8 cellular contexts compared by ENCODE assay signal in genomic region chr14:22955702-22956575, GRCh38. TPM values are rescaled to one million over a fixed set of nuclear protein-coding genes. Genes with fewer than 3 reads are reported as not detected.
A peak's percentile ranks its signal among the peaks of the same experiment; 100 is the strongest.
DNase-seq lines count a peak whose midpoint lies in the region; ATAC-seq and TF ChIP-seq lines count a peak whose summit lies in the region.

No MANE protein-coding gene starts in this region.

- H3K79me2 ChIP-seq in SU-DHL-6 (ENCODE audit: insufficient read depth, low read length) (no peaks in the 10 kb centered on the region; the same call in 1 of the 2 replicates), fibroblast of lung (ENCODE audit: control insufficient read depth, insufficient read depth, low read length) (peaks cover 4% of the 10 kb centered on the region)

- DNase-seq in G401 (ENCODE audit: low spot score) = peak; percentile 37
- peak; percentile 8 to 21 for DNase-seq in fibroblast of lung (ENCODE audit: low read depth in 2 of 2)
- no peak for DNase-seq in progenitor cell of endocrine pancreas (ENCODE audit: low spot score, unreplicated experiment)
- DNase-seq in occipital lobe (lab: John Stamatoyannopoulos, UW) = no peak
- no peak for DNase-seq in COR-L47 (lab: John Stamatoyannopoulos, UW)

- peaks cover 17% of the 10 kb centered on the region for H3K4me1 Mint-ChIP-seq in progenitor cell of endocrine pancreas (ENCODE audit: low read depth)

- peak overlapping the region; percentile 95 for H3K9ac ChIP-seq in SU-DHL-6 (ENCODE audit: low read length)
- peak overlapping the region; percentile 34 for H3K9ac ChIP-seq in fibroblast of lung (ENCODE audit: insufficient read depth, low read length)

- H3K27ac Mint-ChIP-seq in progenitor cell of endocrine pancreas = peak overlapping the region; percentile 97

- H3F3A ChIP-seq in SU-DHL-6 (ENCODE audit: insufficient read depth) = peaks cover 4% of the 10 kb centered on the region; the same call in 1 of the 2 replicates

- H2AFZ ChIP-seq in SU-DHL-6 (ENCODE audit: low read depth, low read length, severe bottlenecking) (peak overlapping the region; percentile 98), fibroblast of lung (ENCODE audit: low read length) (peak overlapping the region; percentile 65)

- no peaks in the 10 kb centered on the region for H3K27me3 Mint-ChIP-seq in progenitor cell of endocrine pancreas

- H3K4me2 ChIP-seq in SU-DHL-6 (ENCODE audit: low read depth, low read length, poor library complexity, severe bottlenecking) (peak overlapping the region; percentile 76), fibroblast of lung (ENCODE audit: extremely low read depth, insufficient read depth, low read length) (peak overlapping the region; percentile 83)

- H3K27me3 ChIP-seq in SU-DHL-6 (ENCODE audit: low read length) = no peaks in the 10 kb centered on the region
- no peaks in the 10 kb centered on the region for H3K27me3 ChIP-seq in fibroblast of lung (ENCODE audit: control insufficient read depth, insufficient read depth, low read length)

- H3K9me3 Mint-ChIP-seq in progenitor cell of endocrine pancreas (ENCODE audit: low read depth) = no peaks in the 10 kb centered on the region

- no peaks in the 10 kb centered on the region for H3K9me2 ChIP-seq in SU-DHL-6 (replicated peaks; ENCODE audit: insufficient read depth, low read length)

- H3K36me3 ChIP-seq in SU-DHL-6 (ENCODE audit: low read length) = no peaks in the 10 kb centered on the region
- peaks cover 2% of the 10 kb centered on the region for H3K36me3 ChIP-seq in fibroblast of lung (ENCODE audit: control insufficient read depth, insufficient read depth, low read length)

- in situ Hi-C loops in G401 (cut with HindIII; ENCODE audit: low sequenced_read_pairs) = no loop called here

- H3K4me1 ChIP-seq in fibroblast of lung (ENCODE audit: control insufficient read depth, extremely low read depth, insufficient read depth, low read length) = peaks cover 8% of the 10 kb centered on the region

- H3K36me3 Mint-ChIP-seq in progenitor cell of endocrine pancreas (ENCODE audit: insufficient read depth) = peaks cover 7% of the 10 kb centered on the region

- H4K20me1 ChIP-seq in SU-DHL-6 (ENCODE audit: low read depth, low read length) (no peaks in the 10 kb centered on the region), fibroblast of lung (ENCODE audit: control insufficient read depth, extremely low read depth, insufficient read depth, low read length) (no peaks in the 10 kb centered on the region)

- H3K9me3 ChIP-seq in SU-DHL-6 (ENCODE audit: insufficient read depth, low read length) = no peaks in the 10 kb centered on the region
- H3K9me3 ChIP-seq in fibroblast of lung (ENCODE audit: control insufficient read depth, insufficient read depth, low read depth, low read length) = no peaks in the 10 kb centered on the region

- TF ChIP-seq CTCF in SU-DHL-6 (IDR thresholded peaks at IDR 0.05; ENCODE audit: insufficient read depth, low read length, poor library complexity, severe bottlenecking) = no peak
- TF ChIP-seq CTCF in fibroblast of lung (conservative IDR thresholded peaks at IDR 0.05 in 1 of 2, IDR thresholded peaks at IDR 0.05 in 1 of 2; ENCODE audit: low read depth in 1 of 2, low read length in 2 of 2) = no peak
- TF ChIP-seq CTCF in progenitor cell of endocrine pancreas (IDR thresholded peaks at IDR 0.05; ENCODE audit: unreplicated experiment) = no peak

- no peak for ATAC-seq in GM18867 (IDR thresholded peaks at IDR 0.05; ENCODE audit: unreplicated experiment)
- no peak for ATAC-seq in HG02759 (IDR thresholded peaks at IDR 0.05; ENCODE audit: unreplicated experiment)

- H3K27ac ChIP-seq in SU-DHL-6 (ENCODE audit: low read depth, low read length) (peak overlapping the region; percentile 79), fibroblast of lung (ENCODE audit: insufficient read depth, low read length) (peak overlapping the region; percentile 62)

- H3K4me3 Mint-ChIP-seq in progenitor cell of endocrine pancreas (ENCODE audit: low read depth) = peak overlapping the region; percentile 88

- H3K4me3 ChIP-seq in SU-DHL-6 (ENCODE audit: insufficient read depth, low read length, poor library complexity, severe bottlenecking) = peak overlapping the region; percentile 88
- peak overlapping the region; percentile 57 to 82 (median 71) for H3K4me3 ChIP-seq in fibroblast of lung (replicated peaks in 1 of 4; ENCODE audit: control extremely low read depth in 1 of 4, insufficient read depth in 1 of 4, low read depth in 3 of 4, low read length in 4 of 4)

RNA-seq across cellular contexts. Expression of gene HAUS4, which starts 1.0 kb away (rescaled TPM):
- 102 and 131 TPM in 2 replicates for total RNA-seq in G401 (2014; rRNA removed; shearing (Covaris generic))
- total RNA-seq in fibroblast of lung (47.9 and 53.9 TPM in 2 replicates), progenitor cell of endocrine pancreas (36.6 and 39.1 TPM in 2 replicates), occipital lobe (20.9 TPM)
- polyA plus RNA-seq in fibroblast of lung = 21.9 and 25.8 TPM in 2 replicates
- 19.7 and 25.0 TPM in 2 replicates for polyA plus RNA-seq in fibroblast of lung (2012)
- 5.9 and 17.1 TPM in 2 replicates for polyA minus RNA-seq in fibroblast of lung (ENCODE audit: low replicate concordance)

RNA-seq across cellular contexts. Expression of gene AJUBA, which starts 26.4 kb away (rescaled TPM):
- 16.4 and 17.0 TPM in 2 replicates for total RNA-seq in G401 (2014; rRNA removed; shearing (Covaris generic))
- 57.0 and 84.9 TPM in 2 replicates for total RNA-seq in fibroblast of lung
- 26.1 and 41.3 TPM in 2 replicates for polyA plus RNA-seq in fibroblast of lung
- polyA plus RNA-seq in fibroblast of lung (2012) = 27.2 and 39.8 TPM in 2 replicates
- polyA minus RNA-seq in fibroblast of lung (ENCODE audit: low replicate concordance) = 100 and 151 TPM in 2 replicates
- 97.1 and 104 TPM in 2 replicates for total RNA-seq in progenitor cell of endocrine pancreas
- total RNA-seq in occipital lobe = 8.1 TPM

RNA-seq across cellular contexts. Expression of gene PRMT5, which starts 26.8 kb away (rescaled TPM):
- 206 and 257 TPM in 2 replicates for total RNA-seq in G401 (2014; rRNA removed; shearing (Covaris generic))
- total RNA-seq in fibroblast of lung (50.3 and 54.8 TPM in 2 replicates), progenitor cell of endocrine pancreas (104 and 111 TPM in 2 replicates), occipital lobe (39.8 TPM)
- polyA plus RNA-seq in fibroblast of lung = 91.7 and 136 TPM in 2 replicates
- 76.2 and 138 TPM in 2 replicates for polyA plus RNA-seq in fibroblast of lung (2012)
- polyA minus RNA-seq in fibroblast of lung (ENCODE audit: low replicate concordance) = 184 and 335 TPM in 2 replicates

RNA-seq across cellular contexts. Expression of gene RBM23, which starts 37.0 kb away (rescaled TPM):
- total RNA-seq in G401 (2014; rRNA removed; shearing (Covaris generic)) = 62.2 and 78.0 TPM in 2 replicates
- total RNA-seq in fibroblast of lung (44.9 and 51.0 TPM in 2 replicates), progenitor cell of endocrine pancreas (110 and 118 TPM in 2 replicates), occipital lobe (78.6 TPM)
- polyA plus RNA-seq in fibroblast of lung = 85.0 and 85.3 TPM in 2 replicates
- 43.9 and 46.4 TPM in 2 replicates for polyA plus RNA-seq in fibroblast of lung (2012)
- polyA minus RNA-seq in fibroblast of lung (ENCODE audit: low replicate concordance) = 45.9 and 58.8 TPM in 2 replicates

RNA-seq across cellular contexts. Expression of gene C14orf93, which starts 54.0 kb away (rescaled TPM):
- 8.7 and 15.1 TPM in 2 replicates for total RNA-seq in G401 (2014; rRNA removed; shearing (Covaris generic))
- total RNA-seq in fibroblast of lung (10.5 and 13.0 TPM in 2 replicates), progenitor cell of endocrine pancreas (14.4 and 15.4 TPM in 2 replicates), occipital lobe (5.5 TPM)
- polyA plus RNA-seq in fibroblast of lung = 4.8 and 5.4 TPM in 2 replicates
- 3.8 and 4.5 TPM in 2 replicates for polyA plus RNA-seq in fibroblast of lung (2012)
- 3.7 and 19.9 TPM in 2 replicates for polyA minus RNA-seq in fibroblast of lung (ENCODE audit: low replicate concordance)

Comparison
In these comparisons a context has a peak if more than half of its experiments do, and no peak if none do; other contexts are left out.
1. DNase-seq: peak in G401 (single experiment) and fibroblast of lung (2 of 2); none in progenitor cell of endocrine pancreas (single experiment), occipital lobe (single experiment) and COR-L47 (single experiment).